ENCODE assay signal across 31 cellular contexts in the genomic region with DNA sequence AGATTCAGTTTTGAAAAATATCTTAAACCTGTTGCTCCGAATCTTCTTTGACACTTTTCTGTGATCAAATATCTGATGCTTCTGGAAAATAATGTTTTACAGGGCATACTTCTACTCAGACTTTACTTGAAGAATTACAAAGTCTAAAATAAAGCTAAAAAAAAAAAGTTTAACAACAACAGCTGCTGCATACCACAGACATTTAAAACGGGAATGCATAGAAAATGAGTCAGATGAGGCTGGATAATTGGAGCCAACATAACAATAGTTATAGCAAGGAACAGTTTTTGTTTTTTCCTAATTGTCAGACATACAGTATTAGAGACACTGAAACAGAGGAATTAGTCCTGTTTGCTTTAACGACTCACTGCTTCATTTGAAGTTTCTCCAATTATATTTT.
DNase-seq lines count a peak whose midpoint lies in the region; ATAC-seq, FAIRE-seq and TF ChIP-seq lines count a peak whose summit lies in the region.
"Had no signal": no experiment of that assay in that cellular context is flagged by ENCODE, and none has a peak within 500 bp of the region (broad histone marks: within the 10 kb centered on the region; RNA-seq: fewer than 3 reads in every experiment).

No MANE protein-coding gene starts in this region.

- H3K27me3 ChIP-seq in astrocyte (ENCODE audit: insufficient read depth, low read length) (no peaks in the 10 kb centered on the region), BE2C (no peaks in the 10 kb centered on the region)
- H3K27me3 ChIP-seq: left lung, MG63, neural progenitor cell, right atrium auricular region, tibial artery, vagina had no signal

- POLR2A ChIA-PET in AG04449 (lab: Yijun Ruan, JAX): interaction anchor here (0.7 kb wide), 1 partner anchor 227 kb away, joined by 4 read pairs; no protein-coding TSS in a partner anchor
- POLR2A ChIA-PET in activated CD4-positive, alpha-beta T cell treated with anti-CD3 and anti-CD28 coated beads, Interleukin-2, amount 10 ng/mL, durations not matched to agents 7 days and 5 days (lab: Charles Lee): no interaction called here

- no peaks in the 10 kb centered on the region for H4K20me1 ChIP-seq in astrocyte (ENCODE audit: insufficient read depth, low read length)

- no peak overlapping the region for H3K27ac ChIP-seq in astrocyte (ENCODE audit: low read depth, low read length)
- H3K27ac ChIP-seq: A549, left lung, neural progenitor cell, parathyroid adenoma, right atrium auricular region, tibial artery, vagina had no signal

- TF ChIP-seq CTCF in AG04449 (IDR thresholded peaks at IDR 0.05; ENCODE audit: insufficient read depth, low read length, missing control alignments) (no peak), astrocyte (IDR thresholded peaks at IDR 0.05; ENCODE audit: insufficient read depth, low read depth, low read length) (no peak), fibroblast of pulmonary artery (IDR thresholded peaks at IDR 0.05; ENCODE audit: low read length, missing control alignments) (no peak), BE2C (IDR thresholded peaks at IDR 0.05; ENCODE audit: low read depth, low read length) (no peak)

- H3K27me3 Mint-ChIP-seq in astrocyte (ENCODE audit: low read depth, unreplicated experiment): no peaks in the 10 kb centered on the region
- H3K27me3 Mint-ChIP-seq in activated CD4-positive, alpha-beta T cell treated with anti-CD3 and anti-CD28 coated beads, Interleukin-2, amount 10 ng/mL, durations not matched to agents 7 days and 5 days: no peaks in the 10 kb centered on the region
- H3K27me3 Mint-ChIP-seq: activated CD8-positive, alpha-beta T cell treated with anti-CD3 and anti-CD28 coated beads for 36 hours; activated naive CD4-positive, alpha-beta T cell treated with anti-CD3 and anti-CD28 coated beads, Interleukin-2, amount 10 ng/mL, durations not matched to agents 7 days and 5 days; activated T-helper 17 cell treated with anti-CD3 and anti-CD28 coated beads, Interleukin-2, amount 50 U/mL, for 72 hours; B cell had no signal

- peaks cover 5% of the 10 kb centered on the region for H3K4me1 Mint-ChIP-seq in astrocyte (ENCODE audit: low read depth, unreplicated experiment)
- no peaks in the 10 kb centered on the region for H3K4me1 Mint-ChIP-seq in activated CD4-positive, alpha-beta T cell treated with anti-CD3 and anti-CD28 coated beads, Interleukin-2, amount 10 ng/mL, durations not matched to agents 7 days and 5 days
- H3K4me1 Mint-ChIP-seq: activated naive CD4-positive, alpha-beta T cell treated with anti-CD3 and anti-CD28 coated beads, Interleukin-2, amount 10 ng/mL, durations not matched to agents 7 days and 5 days; activated T-helper 17 cell treated with anti-CD3 and anti-CD28 coated beads, Interleukin-2, amount 50 U/mL, for 72 hours; B cell; neural progenitor cell had no signal

- H3K4me3 ChIP-seq in AG04449 (ENCODE audit: low read depth, low read length) (no peak overlapping the region), astrocyte (ENCODE audit: insufficient read depth, low read depth, low read length) (no peak overlapping the region), fibroblast of pulmonary artery (replicated peaks; ENCODE audit: low read depth, low read length) (no peak overlapping the region), BE2C (ENCODE audit: low read depth, low read length) (no peak overlapping the region)
- H3K4me3 ChIP-seq: A549, left lung, MG63, neural progenitor cell, right atrium auricular region, tibial artery, vagina had no signal

- H3K79me2 ChIP-seq in astrocyte (ENCODE audit: insufficient read depth, low read length): no peaks in the 10 kb centered on the region
- H3K79me2 ChIP-seq: parathyroid adenoma had no signal

- H3K4me3 Mint-ChIP-seq in astrocyte (ENCODE audit: unreplicated experiment): no peak overlapping the region
- no peak overlapping the region for H3K4me3 Mint-ChIP-seq in activated CD4-positive, alpha-beta T cell treated with anti-CD3 and anti-CD28 coated beads, Interleukin-2, amount 10 ng/mL, durations not matched to agents 7 days and 5 days
- H3K4me3 Mint-ChIP-seq: activated CD8-positive, alpha-beta T cell treated with anti-CD3 and anti-CD28 coated beads for 36 hours; activated naive CD4-positive, alpha-beta T cell treated with anti-CD3 and anti-CD28 coated beads, Interleukin-2, amount 10 ng/mL, durations not matched to agents 7 days and 5 days; activated T-helper 17 cell treated with anti-CD3 and anti-CD28 coated beads, Interleukin-2, amount 50 U/mL, for 72 hours; B cell; neural progenitor cell had no signal

- H3K9me3 ChIP-seq in astrocyte (ENCODE audit: insufficient read depth, low read depth, low read length): no peaks in the 10 kb centered on the region
- H3K9me3 ChIP-seq in BE2C: no peaks in the 10 kb centered on the region
- H3K9me3 ChIP-seq: left lung, MG63, right atrium auricular region, tibial artery, vagina had no signal

- H3K4me1 ChIP-seq in astrocyte (ENCODE audit: insufficient read depth, low read length): peaks cover 3% of the 10 kb centered on the region
- no peaks in the 10 kb centered on the region for H3K4me1 ChIP-seq in BE2C
- H3K4me1 ChIP-seq: A549, left lung, neural progenitor cell, parathyroid adenoma, right atrium auricular region, tibial artery, vagina had no signal

- H3K36me3 ChIP-seq in astrocyte (ENCODE audit: insufficient read depth, low read length) (no peaks in the 10 kb centered on the region), BE2C (no peaks in the 10 kb centered on the region)
- H3K36me3 ChIP-seq: left lung, MG63, neural progenitor cell, right atrium auricular region, tibial artery, vagina had no signal

- H3K27ac Mint-ChIP-seq in astrocyte (ENCODE audit: unreplicated experiment): no peak overlapping the region
- no peak overlapping the region for H3K27ac Mint-ChIP-seq in activated CD4-positive, alpha-beta T cell treated with anti-CD3 and anti-CD28 coated beads, Interleukin-2, amount 10 ng/mL, durations not matched to agents 7 days and 5 days
- H3K27ac Mint-ChIP-seq: activated CD8-positive, alpha-beta T cell treated with anti-CD3 and anti-CD28 coated beads for 36 hours; activated naive CD4-positive, alpha-beta T cell treated with anti-CD3 and anti-CD28 coated beads, Interleukin-2, amount 10 ng/mL, durations not matched to agents 7 days and 5 days; activated T-helper 17 cell treated with anti-CD3 and anti-CD28 coated beads, Interleukin-2, amount 50 U/mL, for 72 hours; B cell; neural progenitor cell had no signal

- no peak overlapping the region for H3K4me2 ChIP-seq in astrocyte (ENCODE audit: low read length)
- H3K4me2 ChIP-seq: A549, neural progenitor cell had no signal

- no peak overlapping the region for H2AFZ ChIP-seq in astrocyte (ENCODE audit: low read depth, low read length)
- H2AFZ ChIP-seq: neural progenitor cell, parathyroid adenoma had no signal

- DNase-seq in AG04449 (ENCODE audit: low read depth, low spot score): peak; percentile 19
- no peak for DNase-seq in H54 (ENCODE audit: insufficient read length, low spot score)
- DNase-seq in astrocyte (ENCODE audit: low read depth): peak; percentile 0
- peak; percentile 33 for DNase-seq in fibroblast of pulmonary artery (ENCODE audit: low read depth)
- DNase-seq in activated CD4-positive, alpha-beta T cell treated with anti-CD3 and anti-CD28 coated beads, Interleukin-2, amount 10 ng/mL, durations not matched to agents 7 days and 5 days: no peak
- DNase-seq in BE2C: no peak
- no peak for DNase-seq in NCI-H446 treated with DMSO at 0.1 percent for 48 hours (lab: John Stamatoyannopoulos, UW)
- DNase-seq: activated CD8-positive, alpha-beta T cell treated with anti-CD3 and anti-CD28 coated beads for 36 hours; activated naive CD4-positive, alpha-beta T cell treated with anti-CD3 and anti-CD28 coated beads, Interleukin-2, amount 10 ng/mL, durations not matched to agents 7 days and 5 days; DMS 273 treated with DMSO at 0.1 percent for 48 hours; left lung; mesenchymal stem cell; NCI-H1105; NCI-H2029 treated with DMSO at 0.1 percent for 48 hours; NCI-H2227 treated with DMSO at 0.1 percent for 48 hours; NCI-H526 treated with DMSO at 0.1 percent for 48 hours; SIG-M5; stimulated activated CD4-positive, alpha-beta T cell treated with anti-CD3 and anti-CD28 coated beads, Interleukin-4, amount 100 ng/mL, for 4 hours; tibial artery had no signal

- no peak for TF ChIP-seq POLR2A in H54 (IDR thresholded peaks at IDR 0.05; ENCODE audit: low read depth, low read length)

- ATAC-seq in GM21576 (IDR thresholded peaks at IDR 0.05; ENCODE audit: unreplicated experiment): no peak
- ATAC-seq: A549; activated CD8-positive, alpha-beta T cell treated with anti-CD3 and anti-CD28 coated beads for 36 hours; activated T-helper 17 cell treated with anti-CD3 and anti-CD28 coated beads, Interleukin-2, amount 50 U/mL, for 72 hours; left lung; Panc1 had no signal

- no peaks in the 10 kb centered on the region for H3K9me3 Mint-ChIP-seq in astrocyte (ENCODE audit: unreplicated experiment)
- H3K9me3 Mint-ChIP-seq in activated CD4-positive, alpha-beta T cell treated with anti-CD3 and anti-CD28 coated beads, Interleukin-2, amount 10 ng/mL, durations not matched to agents 7 days and 5 days: no peaks in the 10 kb centered on the region
- H3K9me3 Mint-ChIP-seq: neural progenitor cell had no signal

- peak; percentile 87 for FAIRE-seq in H54 (lab: Jason Lieb, UNC)
- FAIRE-seq in astrocyte (lab: Jason Lieb, UNC): peak; percentile 43
- FAIRE-seq: A549, bronchial epithelial cell, islet of Langerhans had no signal

- H3K9ac ChIP-seq in astrocyte (ENCODE audit: low read length): no peak overlapping the region
- H3K9ac ChIP-seq: neural progenitor cell, parathyroid adenoma had no signal

- CTCF ChIA-PET in AG04449 (lab: Yijun Ruan, JAX): no interaction called here
- CTCF ChIA-PET in activated CD4-positive, alpha-beta T cell treated with anti-CD3 and anti-CD28 coated beads, Interleukin-2, amount 10 ng/mL, durations not matched to agents 7 days and 5 days (lab: Charles Lee): no interaction called here

- no peaks in the 10 kb centered on the region for H3K36me3 Mint-ChIP-seq in astrocyte (ENCODE audit: low read depth, unreplicated experiment)
- H3K36me3 Mint-ChIP-seq in activated CD4-positive, alpha-beta T cell treated with anti-CD3 and anti-CD28 coated beads, Interleukin-2, amount 10 ng/mL, durations not matched to agents 7 days and 5 days (ENCODE audit: low read depth): no peaks in the 10 kb centered on the region
- H3K36me3 Mint-ChIP-seq: activated naive CD4-positive, alpha-beta T cell treated with anti-CD3 and anti-CD28 coated beads, Interleukin-2, amount 10 ng/mL, durations not matched to agents 7 days and 5 days; neural progenitor cell had no signal

Comparison
In these comparisons a context has a peak if more than half of its experiments do, and no peak if none do; other contexts are left out.
1. DNase-seq: peak in AG04449 (single experiment), astrocyte (single experiment) and fibroblast of pulmonary artery (single experiment); none in H54 (single experiment), activated CD4-positive, alpha-beta T cell treated with anti-CD3 and anti-CD28 coated beads, Interleukin-2, amount 10 ng/mL, durations not matched to agents 7 days and 5 days (single experiment), BE2C (single experiment) and NCI-H446 treated with DMSO at 0.1 percent for 48 hours (single experiment).